Comparison of ENCODE assay signal across 7 cellular contexts in the genomic region with DNA sequence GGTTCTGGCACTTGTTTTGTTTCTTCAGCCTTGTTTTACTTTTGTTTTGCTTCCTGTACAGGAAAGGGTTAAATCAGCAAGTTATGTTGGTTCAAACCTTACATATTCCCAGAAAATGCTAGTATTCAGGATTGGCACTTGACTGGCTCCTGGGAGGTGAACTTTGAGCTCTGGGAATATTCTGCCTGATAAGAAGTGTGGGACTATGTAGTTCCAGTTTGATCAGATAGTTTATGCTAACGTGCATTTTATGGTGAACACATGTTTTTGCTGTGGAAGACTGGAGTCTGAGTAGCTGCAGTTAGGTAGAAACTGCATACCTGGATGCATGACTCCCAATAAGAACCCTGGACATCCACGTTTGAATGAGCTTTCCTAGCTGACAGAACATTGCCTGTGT.
"Had no signal": no experiment of that assay in that cellular context is flagged by ENCODE, and none has a peak within 500 bp of the region (broad histone marks: within the 10 kb centered on the region; RNA-seq: fewer than 3 reads in every experiment).

No MANE protein-coding gene starts in this region.

- H3K4me3 ChIP-seq: GM23338 had no signal

- H2AFZ ChIP-seq: GM23338 had no signal

- H3K4me2 ChIP-seq: GM23338 had no signal

- ATAC-seq: GM23338 had no signal

- DNase-seq: H9, HCEC 1CT had no signal

- H3K4me3 Mint-ChIP-seq: GM23338, H9, IgD-negative memory B cell had no signal

- H3K27ac Mint-ChIP-seq: GM23338, H9, IgD-negative memory B cell had no signal

- H3K4me1 Mint-ChIP-seq: H9, IgD-negative memory B cell had no signal

- FAIRE-seq: H1, H54, HTR-8/SVneo had no signal
